In the genomic region with DNA sequence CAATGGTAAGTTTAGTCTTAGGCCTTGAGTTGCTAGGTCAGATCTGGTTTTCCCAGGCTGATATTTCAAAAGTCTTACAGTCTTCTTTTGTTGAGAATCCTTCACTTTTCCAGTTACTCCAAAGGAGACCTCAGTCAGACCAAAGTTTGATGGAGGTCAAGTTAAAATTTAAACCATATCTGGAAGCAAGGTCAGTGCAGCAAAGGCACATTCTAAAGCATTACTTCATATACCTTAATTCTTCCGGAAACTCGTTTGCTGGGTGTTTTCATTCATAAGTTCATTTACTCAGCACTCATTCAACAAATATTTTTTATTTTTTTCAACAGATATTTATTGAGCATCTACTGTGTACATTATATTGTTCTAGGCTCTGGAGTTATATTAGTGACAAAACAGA, we compare ENCODE assay signal across 9 cellular contexts.
"Had no signal": no experiment of that assay in that cellular context is flagged by ENCODE, and none has a peak within 500 bp of the region (broad histone marks: within the 10 kb centered on the region; RNA-seq: fewer than 3 reads in every experiment).

No MANE protein-coding gene starts in this region.

- H2AFZ ChIP-seq: GM23248 had no signal

- ATAC-seq: HCT116 had no signal

- H3K36me3 ChIP-seq: HAP-1 had no signal

- H3K4me2 ChIP-seq: KMS-11 had no signal

- H3K9ac ChIP-seq: GM23248, KMS-11 had no signal

- H3K4me1 ChIP-seq: HAP-1 had no signal

- DNase-seq: GM23248, GOT3, H7, HFFc6, Karpas-422, KBM-7 had no signal

- H3K4me3 ChIP-seq: GM23248, HAP-1 had no signal

- H3K27ac ChIP-seq: GM23248, KMS-11 had no signal

- H3K9me3 ChIP-seq: HAP-1 had no signal
